Comparison of ENCODE assay signal across 13 cellular contexts in genomic region chr4:74805601-74806000, GRCh38. TPM values are rescaled to one million over a fixed set of nuclear protein-coding genes. Genes with fewer than 3 reads are reported as not detected.
DNase-seq lines count a peak whose midpoint lies in the region; ATAC-seq, FAIRE-seq and TF ChIP-seq lines count a peak whose summit lies in the region.
"Had no signal": no experiment of that assay in that cellular context is flagged by ENCODE, and none has a peak within 500 bp of the region (broad histone marks: within the 10 kb centered on the region; RNA-seq: fewer than 3 reads in every experiment).

No MANE protein-coding gene starts in this region.

- no peak for ATAC-seq in activated CD4-positive, alpha-beta T cell treated with anti-CD3 and anti-CD28 coated beads for 36 hours
- ATAC-seq in GM21390 (IDR thresholded peaks at IDR 0.05; ENCODE audit: unreplicated experiment) = no peak

- peak; percentile 9 for DNase-seq in GM03348 (ENCODE audit: low spot score)
- DNase-seq in NCI-H226 = peak; percentile 56
- peak; percentile 4 for DNase-seq in endothelial cell of umbilical vein (ENCODE audit: low read depth, low spot score)
- peak; percentile 32 for DNase-seq in non-pigmented ciliary epithelial cell (ENCODE audit: low read depth)
- DNase-seq in activated CD4-positive, alpha-beta T cell treated with anti-CD3 and anti-CD28 coated beads for 36 hours = no peak
- no peak for DNase-seq in GM13976 (ENCODE audit: low spot score)
- DNase-seq: activated naive CD8-positive, alpha-beta T cell treated with anti-CD3 and anti-CD28 coated beads for 36 hours; effector CD4-positive, alpha-beta T cell; NCI-H1092 treated with DMSO at 0.1 percent for 48 hours; stimulated activated CD8-positive, alpha-beta memory T cell treated with anti-CD3 and anti-CD28 coated beads, Interleukin-4, amount 100 ng/mL, for 48 hours; T-helper 2 cell had no signal

- peaks cover 0 to 3% of the 10 kb centered on the region in 2 experiments for H3K27me3 ChIP-seq in endothelial cell of umbilical vein (ENCODE audit: control insufficient read depth in 2 of 2, insufficient read depth in 2 of 2, low read length in 2 of 2)

- no peak for TF ChIP-seq POLR2A in endothelial cell of umbilical vein (IDR thresholded peaks at IDR 0.05; ENCODE audit: low read depth, low read length)

- H3K4me2 ChIP-seq in endothelial cell of umbilical vein (ENCODE audit: insufficient read depth, low read length) = no peak overlapping the region

- no TSS peak for BruUV-seq in endothelial cell of umbilical vein (replicated peaks; lab: Mats Ljungman, UMichigan)

- no peak overlapping the region for H3K27ac Mint-ChIP-seq in activated CD4-positive, alpha-beta T cell treated with anti-CD3 and anti-CD28 coated beads for 36 hours
- H3K27ac Mint-ChIP-seq: activated naive CD8-positive, alpha-beta T cell treated with anti-CD3 and anti-CD28 coated beads for 36 hours; nephron had no signal

- H4K20me1 ChIP-seq in endothelial cell of umbilical vein (replicated peaks; ENCODE audit: control insufficient read depth, extremely low read depth, insufficient read depth, low read length) = no peaks in the 10 kb centered on the region

- H3K27ac ChIP-seq in endothelial cell of umbilical vein (ENCODE audit: insufficient read depth, low read depth, low read length) = no peak overlapping the region

- H3K9me3 ChIP-seq in endothelial cell of umbilical vein (replicated peaks; ENCODE audit: control insufficient read depth, insufficient read depth, low read length) = no peaks in the 10 kb centered on the region

- in situ Hi-C loops in GM13976 (cut with MboI; ENCODE audit: low sequenced_read_pairs, unreplicated experiment) = no loop called here

- H3K4me1 ChIP-seq in endothelial cell of umbilical vein (ENCODE audit: control insufficient read depth, extremely low read depth, insufficient read depth, low read length) = no peaks in the 10 kb centered on the region

- no peak for FAIRE-seq in endothelial cell of umbilical vein (lab: Jason Lieb, UNC)

- H3K27me3 Mint-ChIP-seq in activated CD4-positive, alpha-beta T cell treated with anti-CD3 and anti-CD28 coated beads for 36 hours = peaks cover 7% of the 10 kb centered on the region

- POLR2A ChIA-PET in endothelial cell of umbilical vein (lab: Charles Lee) = no interaction called here
- POLR2A ChIA-PET in activated CD4-positive, alpha-beta T cell treated with anti-CD3 and anti-CD28 coated beads for 36 hours (lab: Charles Lee) = no interaction called here

- H3K79me2 ChIP-seq in endothelial cell of umbilical vein (ENCODE audit: control insufficient read depth, insufficient read depth, low read length) = no peaks in the 10 kb centered on the region

- TF ChIP-seq CTCF in endothelial cell of umbilical vein (IDR thresholded peaks at IDR 0.05; ENCODE audit: extremely low read depth in 1 of 2, insufficient read depth in 1 of 2, low read depth in 1 of 2, low read length in 2 of 2) = no peak
- TF ChIP-seq CTCF in GM13976 (IDR thresholded peaks at IDR 0.05; ENCODE audit: borderline replicate concordance, control extremely low read depth, extremely low read depth, insufficient read depth, missing control alignments) = no peak

- CTCF ChIA-PET in endothelial cell of umbilical vein (lab: Charles Lee) = interaction anchor here (1.6 to 2.0 kb wide), 2 partner anchors 130 to 485 kb away, joined by 5 to 6 read pairs; no protein-coding TSS in a partner anchor
- CTCF ChIA-PET in activated CD4-positive, alpha-beta T cell treated with anti-CD3 and anti-CD28 coated beads for 36 hours (lab: Charles Lee) = no interaction called here

- no peak overlapping the region for H3K4me3 ChIP-seq in endothelial cell of umbilical vein (replicated peaks in 1 of 3; ENCODE audit: insufficient read depth in 1 of 3, low read depth in 1 of 3, low read length in 3 of 3)

- no peaks in the 10 kb centered on the region for H3K36me3 ChIP-seq in endothelial cell of umbilical vein (ENCODE audit: control insufficient read depth in 2 of 2, extremely low read depth in 1 of 2, insufficient read depth in 2 of 2, low read length in 2 of 2)

- dilution Hi-C loops in endothelial cell of umbilical vein (cut with MboI; ENCODE audit: extremely low pct_ligation_motif_present, low sequenced_read_pairs) = no loop called here

- intact Hi-C loops in endothelial cell of umbilical vein (cut with micrococcal nuclease) = no loop called here
- intact Hi-C loops in activated CD4-positive, alpha-beta T cell treated with anti-CD3 and anti-CD28 coated beads for 36 hours (cut with DNase I, micrococcal nuclease) = no loop called here

- no peaks in the 10 kb centered on the region for H3K36me3 Mint-ChIP-seq in activated CD4-positive, alpha-beta T cell treated with anti-CD3 and anti-CD28 coated beads for 36 hours (ENCODE audit: low read depth)
- H3K36me3 Mint-ChIP-seq: activated naive CD8-positive, alpha-beta T cell treated with anti-CD3 and anti-CD28 coated beads for 36 hours had no signal

- H3K9me1 ChIP-seq in endothelial cell of umbilical vein (replicated peaks; ENCODE audit: control insufficient read depth, extremely low read depth, insufficient read depth, low read length) = no peaks in the 10 kb centered on the region

- H3K9ac ChIP-seq in endothelial cell of umbilical vein (replicated peaks; ENCODE audit: extremely low read depth, insufficient read depth, low read length) = no peak overlapping the region

- H3K4me1 Mint-ChIP-seq in activated CD4-positive, alpha-beta T cell treated with anti-CD3 and anti-CD28 coated beads for 36 hours = no peaks in the 10 kb centered on the region
- H3K4me1 Mint-ChIP-seq: activated naive CD8-positive, alpha-beta T cell treated with anti-CD3 and anti-CD28 coated beads for 36 hours; nephron had no signal

- no peaks in the 10 kb centered on the region for H3K9me3 Mint-ChIP-seq in activated CD4-positive, alpha-beta T cell treated with anti-CD3 and anti-CD28 coated beads for 36 hours (ENCODE audit: low read depth)
- H3K9me3 Mint-ChIP-seq: activated naive CD8-positive, alpha-beta T cell treated with anti-CD3 and anti-CD28 coated beads for 36 hours; nephron had no signal

- no peak overlapping the region for H3K4me3 Mint-ChIP-seq in activated CD4-positive, alpha-beta T cell treated with anti-CD3 and anti-CD28 coated beads for 36 hours
- H3K4me3 Mint-ChIP-seq: activated naive CD8-positive, alpha-beta T cell treated with anti-CD3 and anti-CD28 coated beads for 36 hours; nephron had no signal

- no peak overlapping the region for H2AFZ ChIP-seq in endothelial cell of umbilical vein (ENCODE audit: low read depth, low read length)

TF ChIP-seq in endothelial cell of umbilical vein, 7 proteins besides CTCF, POLR2A, EP300 and RAD21:
- no peak for TF ChIP-seq GATA2 (IDR thresholded peaks at IDR 0.05; ENCODE audit: insufficient read depth, insufficient read length, low read depth, low read length)
- TF ChIP-seq MAX (IDR thresholded peaks at IDR 0.05; ENCODE audit: insufficient read depth, insufficient read length) = no peak
- no peak for TF ChIP-seq EZH2 (IDR thresholded peaks at IDR 0.05; ENCODE audit: borderline replicate concordance, low read depth, low read length, severe bottlenecking)
- no peak for TF ChIP-seq POLR2AphosphoS5 (IDR thresholded peaks at IDR 0.05; ENCODE audit: insufficient read depth, low read depth, low read length)
- TF ChIP-seq JUN (IDR thresholded peaks at IDR 0.05; ENCODE audit: borderline replicate concordance, insufficient read depth, insufficient read length, low read depth) = no peak
- TF ChIP-seq FOS (IDR thresholded peaks at IDR 0.05; ENCODE audit: borderline replicate concordance, insufficient read depth, low read length) = no peak

RNA-seq across cellular contexts. Expression of gene BTC, which starts 11.3 kb away (rescaled TPM):
- not detected in 2 replicates for total RNA-seq in endothelial cell of umbilical vein
- 0.04 and 0.05 TPM in 2 replicates for polyA plus RNA-seq in endothelial cell of umbilical vein
- polyA plus RNA-seq in endothelial cell of umbilical vein (2011; cell fraction: cytosol; rRNA removed) = 0.01 and 0.04 TPM in 2 replicates
- polyA plus RNA-seq in endothelial cell of umbilical vein (2011; cell fraction: nucleus; rRNA removed) = 0.07 TPM in 1 of 2 replicates, not detected in the other
- not detected in 2 replicates for polyA plus RNA-seq in endothelial cell of umbilical vein (2012)
- 0.19 TPM in 1 of 2 replicates, not detected in the other for polyA minus RNA-seq in endothelial cell of umbilical vein
- polyA minus RNA-seq in endothelial cell of umbilical vein (2011; cell fraction: cytosol; rRNA and poly(A)+ RNA removed) = 0.31 TPM
- not detected in 2 replicates for polyA minus RNA-seq in endothelial cell of umbilical vein (2011; cell fraction: nucleus; rRNA and poly(A)+ RNA removed)
- not detected for total RNA-seq in activated CD4-positive, alpha-beta T cell treated with anti-CD3 and anti-CD28 coated beads for 36 hours
- total RNA-seq: activated naive CD8-positive, alpha-beta T cell treated with anti-CD3 and anti-CD28 coated beads for 36 hours had no signal

Comparison
In these comparisons a context has a peak if more than half of its experiments do, and no peak if none do; other contexts are left out.
1. DNase-seq: peak in GM03348 (single experiment), NCI-H226 (single experiment), endothelial cell of umbilical vein (single experiment) and non-pigmented ciliary epithelial cell (single experiment); none in activated CD4-positive, alpha-beta T cell treated with anti-CD3 and anti-CD28 coated beads for 36 hours (single experiment) and GM13976 (single experiment).